Comparison of ENCODE assay signal across 16 cellular contexts in the genomic region with DNA sequence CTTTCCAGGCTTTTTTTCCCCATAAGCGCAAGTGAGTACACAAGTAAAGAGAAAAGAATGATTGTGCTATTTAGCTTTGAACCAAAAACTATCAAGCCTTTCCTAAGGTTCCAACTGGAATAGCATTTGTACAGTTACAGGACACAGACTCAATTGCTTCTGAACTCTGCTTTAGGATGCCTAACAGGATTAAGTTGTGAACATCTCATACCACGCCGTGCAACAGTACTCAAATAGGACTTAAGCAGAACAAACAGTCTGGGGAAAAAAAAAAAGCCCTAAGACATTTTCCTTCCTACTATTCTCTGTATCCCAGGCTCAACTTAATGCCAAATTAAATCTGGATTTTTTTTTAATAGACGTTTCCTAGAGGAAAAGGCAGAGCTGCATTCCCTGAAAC.
"Had no signal": no experiment of that assay in that cellular context is flagged by ENCODE, and none has a peak within 500 bp of the region (broad histone marks: within the 10 kb centered on the region; RNA-seq: fewer than 3 reads in every experiment).

No MANE protein-coding gene starts in this region.

- H3K4me3 ChIP-seq: left lung, mucosa of descending colon had no signal

- H3K36me3 ChIP-seq: left lung had no signal

- DNase-seq: activated CD4-positive, alpha-beta T cell treated with anti-CD3 and anti-CD28 coated beads for 4 hours; activated CD8-positive, alpha-beta T cell treated with anti-CD3 and anti-CD28 coated beads for 36 hours; activated gamma-delta T cell; activated T-cell treated with anti-CD3 and anti-CD28 coated beads, Interleukin-2, amount 50 U/mL, for 4 hours; brain microvascular endothelial cell; effector memory CD4-positive, alpha-beta T cell; hippocampal formation; left lung; mucosa of descending colon; naive thymus-derived CD4-positive, alpha-beta T cell; right cardiac atrium; T-helper 2 cell; trophoblast cell had no signal

- H3K27ac ChIP-seq: left lung had no signal

- H3K9me3 ChIP-seq: left lung, mucosa of descending colon had no signal

- FAIRE-seq: keratinocyte had no signal

- ATAC-seq: activated CD8-positive, alpha-beta T cell treated with anti-CD3 and anti-CD28 coated beads for 36 hours; activated naive CD4-positive, alpha-beta T cell treated with anti-CD3 and anti-CD28 coated beads, Interleukin-2, amount 50 U/mL, for 72 hours; activated T-cell treated with anti-CD3 and anti-CD28 coated beads, Interleukin-2, amount 50 U/mL, for 4 hours; left lung; mucosa of descending colon; naive thymus-derived CD4-positive, alpha-beta T cell; right cardiac atrium; WTC11 had no signal

- H3K27me3 ChIP-seq: brain microvascular endothelial cell, left lung had no signal
